8 cellular contexts compared by ENCODE assay signal in genomic region chr22:43151251-43152000, GRCh38. TPM values are rescaled to one million over a fixed set of nuclear protein-coding genes. Genes with fewer than 3 reads are reported as not detected.
DNase-seq lines count a peak whose midpoint lies in the region; ATAC-seq and TF ChIP-seq lines count a peak whose summit lies in the region.

TSS of gene TSPO (plus strand) at chr22:43151559. CDS start at chr22:43159239, 7,680 bp downstream.

- WGBS in lung, 2 donors: 1% methylated on average over 56 to 75 of the region's 75 CpGs

- H3K27ac ChIP-seq in effector memory CD4-positive, alpha-beta T cell (ENCODE audit: insufficient read depth, low read length, poor library complexity, severe bottlenecking): peak within 1 kb of the TSS; percentile 67
- H3K27ac ChIP-seq in lung (ENCODE audit: low read depth in 1 of 2, low read length in 1 of 2): peak within 1 kb of the TSS; percentile 69 to 96

- H3K4me3 ChIP-seq in GM06990 (replicated peaks; ENCODE audit: low read depth, low read length) (peak within 1 kb of the TSS; percentile 71), NB4 (ENCODE audit: low read depth, low read length) (peak within 1 kb of the TSS; percentile 73), lung (peak within 1 kb of the TSS; percentile 76)
- peak within 1 kb of the TSS; percentile 91 for H3K4me3 ChIP-seq in effector memory CD4-positive, alpha-beta T cell (ENCODE audit: insufficient read depth, low read depth, low read length, poor library complexity, severe bottlenecking)

- H3K27me3 ChIP-seq in GM06990 (replicated peaks; ENCODE audit: control insufficient read depth, insufficient read depth, low read length): no peaks in the 10 kb centered on the region
- no peaks in the 10 kb centered on the region for H3K27me3 ChIP-seq in effector memory CD4-positive, alpha-beta T cell (replicated peaks; ENCODE audit: control insufficient read depth, insufficient read depth, low read length, poor library complexity, severe bottlenecking)
- H3K27me3 ChIP-seq in lung (ENCODE audit: control insufficient read depth, insufficient read depth): no peaks in the 10 kb centered on the region

- H3K4me1 ChIP-seq in effector memory CD4-positive, alpha-beta T cell (ENCODE audit: control insufficient read depth, insufficient read depth, low read length, poor library complexity, severe bottlenecking): peaks cover 16% of the 10 kb centered on the region
- H3K4me1 ChIP-seq in lung (ENCODE audit: control insufficient read depth in 2 of 2, insufficient read depth in 2 of 2, low read length in 2 of 2): peaks cover 0 to 14% of the 10 kb centered on the region in 2 donors

- no peak for DNase-seq in GM06990 (ENCODE audit: extremely low read depth, insufficient read length)
- peak; percentile 53 for DNase-seq in NB4 (ENCODE audit: low read depth)
- DNase-seq in activated CD8-positive, alpha-beta memory T cell treated with anti-CD3 and anti-CD28 coated beads for 24 hours: peak; percentile 84
- DNase-seq in effector memory CD4-positive, alpha-beta T cell: peak; percentile 55 to 62 (median 56)
- DNase-seq in lung (ENCODE audit: low spot score): peak; percentile 74
- DNase-seq in stimulated activated CD4-positive, alpha-beta T cell treated with anti-CD3 and anti-CD28 coated beads, Interleukin-4, amount 100 ng/mL, for 48 hours (ENCODE audit: low read depth in 2 of 2): peak; percentile 58 to 66
- DNase-seq in NCI-H345 treated with DMSO at 0.1 percent for 48 hours (lab: John Stamatoyannopoulos, UW; ENCODE audit: unreplicated experiment): no peak

- no peaks in the 10 kb centered on the region for H3K9me3 ChIP-seq in effector memory CD4-positive, alpha-beta T cell (ENCODE audit: control insufficient read depth, low read length)
- no peaks in the 10 kb centered on the region for H3K9me3 ChIP-seq in lung (ENCODE audit: control insufficient read depth in 2 of 2, insufficient read depth in 1 of 2, low read length in 1 of 2)

- ATAC-seq in lung (ENCODE audit: insufficient read depth, low FRiP score): peak; percentile 82
- ATAC-seq in GM18517 (IDR thresholded peaks at IDR 0.05; ENCODE audit: unreplicated experiment): no peak

- TF ChIP-seq CTCF in GM06990 (IDR thresholded peaks at IDR 0.05; ENCODE audit: insufficient read depth, low read length, poor library complexity, severe bottlenecking) (no peak), NB4 (IDR thresholded peaks at IDR 0.05; ENCODE audit: low read depth, low read length) (no peak), lung (IDR thresholded peaks at IDR 0.05; ENCODE audit: control extremely low read depth, extremely low read depth) (no peak)

- H3K36me3 ChIP-seq in GM06990 (ENCODE audit: control insufficient read depth, insufficient read depth, low read length) (no peaks in the 10 kb centered on the region), lung (ENCODE audit: control insufficient read depth in 2 of 2, insufficient read depth in 2 of 2, low read length in 2 of 2) (peaks cover 0 to 5% of the 10 kb centered on the region in 2 donors)
- peaks cover 3% of the 10 kb centered on the region for H3K36me3 ChIP-seq in effector memory CD4-positive, alpha-beta T cell (ENCODE audit: control insufficient read depth, insufficient read depth, low read length)

- peak; percentile 17 for TF ChIP-seq POLR2A in NB4 (IDR thresholded peaks at IDR 0.05; ENCODE audit: extremely low read depth, insufficient read length)

RNA-seq across cellular contexts. Expression of gene TSPO, which starts in this region (rescaled TPM):
- total RNA-seq in lung: 100 to 1,000 TPM in 1 of 2 donors, 10 to 100 TPM in 1; 86.1 to 276 TPM
- 100 to 1,000 TPM; 292 to 707 TPM for polyA plus RNA-seq in lung

Comparison
In these comparisons a context has a peak if more than half of its experiments do, and no peak if none do; other contexts are left out.
1. DNase-seq: peak in NB4 (single experiment), activated CD8-positive, alpha-beta memory T cell treated with anti-CD3 and anti-CD28 coated beads for 24 hours (single experiment), effector memory CD4-positive, alpha-beta T cell (3 of 3), lung (single experiment) and stimulated activated CD4-positive, alpha-beta T cell treated with anti-CD3 and anti-CD28 coated beads, Interleukin-4, amount 100 ng/mL, for 48 hours (2 of 2); none in GM06990 (single experiment) and NCI-H345 treated with DMSO at 0.1 percent for 48 hours (single experiment).
2. Peak in every context shown above with its lines, with median percentiles within 50 percentile points of each other: H3K4me3 ChIP-seq.